In genomic region chr18:5600376-5601071, GRCh38 we compare ENCODE assay signal across 9 cellular contexts. TPM values are rescaled to one million over a fixed set of nuclear protein-coding genes. Genes with fewer than 3 reads are reported as not detected.
DNase-seq lines count a peak whose midpoint lies in the region; ATAC-seq, FAIRE-seq and TF ChIP-seq lines count a peak whose summit lies in the region.
"Had no signal": no experiment of that assay in that cellular context is flagged by ENCODE, and none has a peak within 500 bp of the region (broad histone marks: within the 10 kb centered on the region; RNA-seq: fewer than 3 reads in every experiment).

No MANE protein-coding gene starts in this region.

- in situ Hi-C loops in KBM-7 (cut with MboI; ENCODE audit: low pct_unique_long_range_greater_than_20kb, low sequenced_read_pairs), result no loop called here

- ATAC-seq in left colon, result peak; percentile 27
- no peak for ATAC-seq in esophagus mucosa
- no peak for ATAC-seq in GM21515 (IDR thresholded peaks at IDR 0.05; ENCODE audit: unreplicated experiment)

- H3K27ac ChIP-seq in effector memory CD4-positive, alpha-beta T cell (ENCODE audit: insufficient read depth, low read length, poor library complexity, severe bottlenecking), result no peak overlapping the region
- H3K27ac ChIP-seq: SJSA1 had no signal

- H3K9me3 ChIP-seq in effector memory CD4-positive, alpha-beta T cell (ENCODE audit: control insufficient read depth, low read length), result no peaks in the 10 kb centered on the region
- H3K9me3 ChIP-seq: SJSA1 had no signal

- no peaks in the 10 kb centered on the region for H3K36me3 ChIP-seq in BJ (ENCODE audit: control insufficient read depth, insufficient read depth, low read length)
- H3K36me3 ChIP-seq in effector memory CD4-positive, alpha-beta T cell (ENCODE audit: control insufficient read depth, insufficient read depth, low read length), result no peaks in the 10 kb centered on the region
- H3K36me3 ChIP-seq: SJSA1 had no signal

- POLR2A ChIA-PET in BJ (lab: Charles Lee), result no interaction called here

- CTCF ChIA-PET in BJ (lab: Yijun Ruan, JAX), result no interaction called here

- FAIRE-seq in TTC549 (lab: Jason Lieb, UNC), result peak; percentile 91

- TF ChIP-seq CTCF in BJ (IDR thresholded peaks at IDR 0.05; ENCODE audit: insufficient read depth, low read depth, low read length), result peak; percentile 23; the same call in 1 of the 2 replicates

- H3K27me3 ChIP-seq in BJ (ENCODE audit: control insufficient read depth, insufficient read depth, low read length), result no peaks in the 10 kb centered on the region
- H3K27me3 ChIP-seq in effector memory CD4-positive, alpha-beta T cell (replicated peaks; ENCODE audit: control insufficient read depth, insufficient read depth, low read length, poor library complexity, severe bottlenecking), result no peaks in the 10 kb centered on the region

- H3K4me3 ChIP-seq in BJ (ENCODE audit: low read depth, low read length), result no peak overlapping the region
- H3K4me3 ChIP-seq in effector memory CD4-positive, alpha-beta T cell (ENCODE audit: insufficient read depth, low read depth, low read length, poor library complexity, severe bottlenecking), result no peak overlapping the region
- H3K4me3 ChIP-seq: SJSA1 had no signal

- DNase-seq in BJ (ENCODE audit: low read depth) (no peak), KBM-7 (peak; percentile 57), left colon (no peak), GF-D8 (lab: John Stamatoyannopoulos, UW) (no peak)
- no peak for DNase-seq in effector memory CD4-positive, alpha-beta T cell

- no peaks in the 10 kb centered on the region for H3K4me1 ChIP-seq in effector memory CD4-positive, alpha-beta T cell (ENCODE audit: control insufficient read depth, insufficient read depth, low read length, poor library complexity, severe bottlenecking)
- H3K4me1 ChIP-seq: SJSA1 had no signal

- intact Hi-C loops in left colon (cut with DNase I, micrococcal nuclease), result loop anchor here in 1 of 2 donors (10.0 kb wide), 1 partner anchor 244 kb away; no protein-coding TSS in a partner anchor

RNA-seq across cellular contexts. Expression of gene EPB41L3, which starts 56.7 kb away (rescaled TPM):
- 4.6 and 6.5 TPM in 2 replicates for polyA plus RNA-seq in BJ (2011; rRNA removed)
- polyA minus RNA-seq in BJ (2011; rRNA and poly(A)+ RNA removed), result 5.1 and 6.5 TPM in 2 replicates
- total RNA-seq in left colon (10 to 100 TPM; 87.7 to 98.6 TPM), esophagus mucosa (16.3 TPM)
